16 cellular contexts compared by ENCODE assay signal in the genomic region with DNA sequence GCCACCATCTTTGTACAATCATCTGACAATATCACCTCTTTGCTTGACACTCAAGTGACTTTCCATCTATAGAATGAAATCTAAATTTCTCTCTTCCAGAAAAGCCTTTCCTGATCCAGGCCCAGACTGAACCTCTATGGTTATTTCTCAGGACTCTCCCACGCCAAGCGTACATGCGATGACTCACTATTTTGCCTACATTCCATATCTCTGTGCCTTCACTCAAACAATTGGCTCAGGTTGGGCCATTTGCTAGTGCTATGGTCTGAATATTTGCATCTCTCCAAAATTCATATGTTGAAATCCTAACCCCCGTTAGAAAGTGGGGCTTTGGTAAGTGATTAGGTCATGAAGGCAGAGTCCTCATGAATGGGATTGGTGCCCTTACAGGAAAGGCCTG. TPM values are rescaled to one million over a fixed set of nuclear protein-coding genes. Genes with fewer than 3 reads are reported as not detected.
DNase-seq lines count a peak whose midpoint lies in the region; ATAC-seq and TF ChIP-seq lines count a peak whose summit lies in the region.
"Had no signal": no experiment of that assay in that cellular context is flagged by ENCODE, and none has a peak within 500 bp of the region (broad histone marks: within the 10 kb centered on the region; RNA-seq: fewer than 3 reads in every experiment).

No MANE protein-coding gene starts in this region.

- DNase-seq in HCT116 (ENCODE audit: low read depth, low spot score) (no peak), amniotic epithelial cell (ENCODE audit: low read depth) (peak; percentile 80), epithelial cell of esophagus (ENCODE audit: low read depth) (peak; percentile 81), trophoblast cell (peak; percentile 71 to 84), NCI-H524 treated with DMSO at 0.1 percent for 48 hours (lab: John Stamatoyannopoulos, UW) (no peak), vagina (ENCODE audit: extremely low spot score in 2 of 2) (no peak), mesendoderm (no peak)
- DNase-seq: CD4-positive, CD25-positive, alpha-beta regulatory T cell; NCI-H1436; NCI-H2081 treated with DMSO at 0.1 percent for 48 hours; NCI-H510A treated with DMSO at 0.1 percent for 48 hours had no signal

- H3K36me3 ChIP-seq in HCT116 (ENCODE audit: control insufficient read depth in 1 of 2, insufficient read depth in 2 of 2, low read length in 2 of 2) = peaks cover 66 to 67% of the 10 kb centered on the region in 2 experiments
- peaks cover 4 to 11% of the 10 kb centered on the region in 2 experiments for H3K36me3 ChIP-seq in trophoblast cell (ENCODE audit: control insufficient read depth in 1 of 2, insufficient read depth in 2 of 2, low read length in 2 of 2)
- peaks cover 0 to 14% of the 10 kb centered on the region in 2 donors for H3K36me3 ChIP-seq in vagina
- peaks cover 3% of the 10 kb centered on the region for H3K36me3 ChIP-seq in mesendoderm (ENCODE audit: control insufficient read depth, insufficient read depth, low read length)

- intact Hi-C loops in HCT116 (cut with micrococcal nuclease) (no loop called here), vagina (cut with DNase I) (no loop called here)

- H3K79me1 ChIP-seq in trophoblast cell (ENCODE audit: low read length) (no peaks in the 10 kb centered on the region), mesendoderm (ENCODE audit: low read length) (no peaks in the 10 kb centered on the region)

- H3K27ac ChIP-seq in HCT116 (ENCODE audit: low read depth, low read length) (no peak overlapping the region), trophoblast cell (ENCODE audit: low read depth, low read length) (peak overlapping the region; percentile 14), vagina (no peak overlapping the region), mesendoderm (ENCODE audit: low read depth, low read length) (no peak overlapping the region)
- H3K27ac ChIP-seq: SK-N-MC had no signal

- no peak for TF ChIP-seq RAD21 in HCT116 (IDR thresholded peaks at IDR 0.05; ENCODE audit: low read depth)

- H3K9me3 ChIP-seq in HCT116 (ENCODE audit: control insufficient read depth in 1 of 2, insufficient read depth in 1 of 2, low read depth in 1 of 2, low read length in 2 of 2) (no peaks in the 10 kb centered on the region), trophoblast cell (ENCODE audit: insufficient read depth, low read depth, low read length) (no peaks in the 10 kb centered on the region), vagina (no peaks in the 10 kb centered on the region)

- no peak overlapping the region for H2BK12ac ChIP-seq in trophoblast cell (ENCODE audit: low read length)

- H2BK5ac ChIP-seq in trophoblast cell (ENCODE audit: low read depth, low read length, poor library complexity) (no peak overlapping the region), mesendoderm (ENCODE audit: low read length) (no peak overlapping the region)

- H4K12ac ChIP-seq in trophoblast cell (ENCODE audit: low read depth, low read length) = no peak overlapping the region

- TF ChIP-seq CTCF in HCT116 (IDR thresholded peaks at IDR 0.05 in 2 of 3, conservative IDR thresholded peaks at IDR 0.05 in 1 of 3; ENCODE audit: borderline replicate concordance in 1 of 3, insufficient read depth in 1 of 3, low read depth in 2 of 3, low read length in 2 of 3) = no peak
- TF ChIP-seq CTCF in epithelial cell of esophagus (IDR thresholded peaks at IDR 0.05; ENCODE audit: insufficient read depth, low read depth, low read length, missing control alignments) = no peak
- TF ChIP-seq CTCF in vagina (IDR thresholded peaks at IDR 0.05) = no peak

- H4K91ac ChIP-seq in trophoblast cell (ENCODE audit: low read depth, low read length) = no peak overlapping the region

- no peaks in the 10 kb centered on the region for H3K4me1 ChIP-seq in HCT116 (ENCODE audit: control insufficient read depth in 1 of 2, insufficient read depth in 2 of 2, low read length in 2 of 2)
- H3K4me1 ChIP-seq in trophoblast cell (ENCODE audit: control insufficient read depth in 1 of 2, insufficient read depth in 2 of 2, low read length in 2 of 2) = peaks cover 2 to 6% of the 10 kb centered on the region in 2 experiments
- no peaks in the 10 kb centered on the region for H3K4me1 ChIP-seq in vagina
- no peaks in the 10 kb centered on the region for H3K4me1 ChIP-seq in mesendoderm (ENCODE audit: control insufficient read depth, low read depth, low read length)

- H3K9ac ChIP-seq in HCT116 (ENCODE audit: low read length) = no peak overlapping the region
- no peak overlapping the region for H3K9ac ChIP-seq in trophoblast cell (ENCODE audit: low read length)
- no peak overlapping the region for H3K9ac ChIP-seq in mesendoderm (ENCODE audit: low read length)

- no peak overlapping the region for H3K14ac ChIP-seq in trophoblast cell (ENCODE audit: low read length)

- H2BK15ac ChIP-seq in mesendoderm (replicated peaks; ENCODE audit: low read depth) = no peak overlapping the region

- WGBS in trophoblast cell (ENCODE audit: extremely low coverage, insufficient coverage, insufficient read length) = no CpG with 5 or more reads among the region's 4 CpGs
- WGBS in mesendoderm (ENCODE audit: extremely low coverage, insufficient coverage, low lambda C conversion rate) = no CpG with 5 or more reads among the region's 4 CpGs

- RAD21 ChIA-PET in HCT116 (lab: Charles Lee; ENCODE audit: low non-redundant PET in 1 of 2, low total read pairs in 2 of 2, uncharacterized antibody in 2 of 2, unreplicated experiment in 2 of 2) = no interaction called here

- no peak overlapping the region for H3K4ac ChIP-seq in trophoblast cell (ENCODE audit: low read depth, low read length)
- H3K4ac ChIP-seq in mesendoderm (ENCODE audit: low read depth, low read length) = no peak overlapping the region

- no peak for TF ChIP-seq POLR2A in HCT116 (IDR thresholded peaks at IDR 0.05; ENCODE audit: borderline replicate concordance, extremely low read depth, insufficient read depth, insufficient read length)
- no peak for TF ChIP-seq POLR2A in vagina (IDR thresholded peaks at IDR 0.05)

- BruUV-seq in HCT116 (replicated peaks; lab: Mats Ljungman, UMichigan) = no TSS peak

- H3K56ac ChIP-seq in mesendoderm (ENCODE audit: low read length) = no peak overlapping the region

- no peaks in the 10 kb centered on the region; the same call in 1 of the 2 replicates for H4K20me1 ChIP-seq in HCT116 (ENCODE audit: insufficient read depth)

- H3K4me2 ChIP-seq in HCT116 (ENCODE audit: low read length) (no peak overlapping the region), trophoblast cell (ENCODE audit: low read length) (no peak overlapping the region), mesendoderm (ENCODE audit: low read length) (no peak overlapping the region)
- H3K4me2 ChIP-seq: GM23338 had no signal

- no peak overlapping the region for H2BK120ac ChIP-seq in trophoblast cell (ENCODE audit: insufficient read depth, low read length, poor library complexity)
- no peak overlapping the region for H2BK120ac ChIP-seq in mesendoderm (ENCODE audit: low read depth, low read length)

- H3K4me3 ChIP-seq in HCT116 (replicated peaks in 1 of 2; ENCODE audit: low read depth in 1 of 2, low read length in 2 of 2) (no peak overlapping the region), epithelial cell of esophagus (ENCODE audit: low read length) (no peak overlapping the region), trophoblast cell (ENCODE audit: low read depth, low read length) (no peak overlapping the region), vagina (no peak overlapping the region), mesendoderm (ENCODE audit: low read length) (no peak overlapping the region)
- H3K4me3 ChIP-seq: GM23338, K562, SK-N-MC had no signal

- H3K79me2 ChIP-seq in HCT116 (ENCODE audit: insufficient read depth, low read length) (peaks cover 43% of the 10 kb centered on the region), trophoblast cell (ENCODE audit: control insufficient read depth, insufficient read depth, low read length, poor library complexity) (no peaks in the 10 kb centered on the region), mesendoderm (ENCODE audit: control insufficient read depth, insufficient read depth, low read length) (no peaks in the 10 kb centered on the region)

- H2AFZ ChIP-seq in HCT116 (ENCODE audit: low read depth, low read length, poor library complexity, severe bottlenecking) (no peak overlapping the region), trophoblast cell (ENCODE audit: insufficient read depth, low read length, poor library complexity) (no peak overlapping the region)
- H2AFZ ChIP-seq: GM23338 had no signal

- H3K9me2 ChIP-seq in HCT116 (ENCODE audit: insufficient read depth) = no peaks in the 10 kb centered on the region

- H3K23ac ChIP-seq in trophoblast cell (ENCODE audit: low read length) = no peak overlapping the region
- no peak overlapping the region for H3K23ac ChIP-seq in mesendoderm (ENCODE audit: low read length)

- 0 out of 2 replicates have a peak, but pooled peaks have one; percentile 8 for ATAC-seq in HCT116
- ATAC-seq: GM23338, K562, Right ventricle myocardium inferior had no signal

- CTCF ChIA-PET in HCT116 (lab: Charles Lee) = no interaction called here

- H3K27me3 ChIP-seq in HCT116 (ENCODE audit: insufficient read depth, low read length) = no peaks in the 10 kb centered on the region
- no peaks in the 10 kb centered on the region for H3K27me3 ChIP-seq in trophoblast cell (ENCODE audit: insufficient read depth, low read length)
- H3K27me3 ChIP-seq in vagina = no peaks in the 10 kb centered on the region
- H3K27me3 ChIP-seq in mesendoderm (ENCODE audit: insufficient read depth, low read length, poor library complexity) = no peaks in the 10 kb centered on the region

- no peak overlapping the region for H4K5ac ChIP-seq in mesendoderm (ENCODE audit: low read length)

- POLR2A ChIA-PET in HCT116 (lab: Charles Lee) = interaction anchor here (1.0 kb wide), 1 partner anchor 8 kb away, joined by 3 read pairs; no protein-coding TSS in a partner anchor

- H3K18ac ChIP-seq in trophoblast cell (ENCODE audit: low read length) (no peak overlapping the region), mesendoderm (ENCODE audit: low read length) (no peak overlapping the region)

- H2AK5ac ChIP-seq in trophoblast cell (ENCODE audit: low read length) (no peak overlapping the region), mesendoderm (ENCODE audit: low read length) (no peak overlapping the region)

- H4K8ac ChIP-seq in trophoblast cell (ENCODE audit: low read depth, low read length) (no peak overlapping the region), mesendoderm (ENCODE audit: low read depth, low read length) (no peak overlapping the region)

TF ChIP-seq in HCT116, 20 proteins besides CTCF, POLR2A, EP300 and RAD21 (continues in another document):
- TF ChIP-seq JUND (IDR thresholded peaks at IDR 0.05) = no peak
- TF ChIP-seq, protein P1, sequence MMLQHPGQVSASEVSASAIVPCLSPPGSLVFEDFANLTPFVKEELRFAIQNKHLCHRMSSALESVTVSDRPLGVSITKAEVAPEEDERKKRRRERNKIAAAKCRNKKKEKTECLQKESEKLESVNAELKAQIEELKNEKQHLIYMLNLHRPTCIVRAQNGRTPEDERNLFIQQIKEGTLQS (IDR thresholded peaks at IDR 0.05) = no peak
- no peak for TF ChIP-seq POLR2AphosphoS5 (IDR thresholded peaks at IDR 0.05; ENCODE audit: low read depth, low read length)
- no peak for TF ChIP-seq FOSL1 (IDR thresholded peaks at IDR 0.05; ENCODE audit: low read depth)

RNA-seq across cellular contexts. Expression of a gene that starts 43.9 kb away (rescaled TPM):
- 10.6 TPM for total RNA-seq in HCT116 (2021; ENCODE audit: unreplicated experiment)
- 2.1 and 3.6 TPM in 2 replicates for polyA plus RNA-seq in HCT116 (2012)
- polyA plus RNA-seq in trophoblast cell (2013) = 8.0 and 8.2 TPM in 2 replicates
- total RNA-seq in vagina = 1.7 TPM
- 2.7 TPM for polyA plus RNA-seq in mesendoderm (2013, experiment 1 of 2)
- polyA plus RNA-seq in mesendoderm (2013, experiment 2 of 2) = 2.6 TPM
- total RNA-seq: B cell, K562 had no signal

Comparison
In these comparisons a context has a peak if more than half of its experiments do, and no peak if none do; other contexts are left out.
1. DNase-seq: peak in amniotic epithelial cell (single experiment), epithelial cell of esophagus (single experiment) and trophoblast cell (2 of 2); none in HCT116 (single experiment), NCI-H524 treated with DMSO at 0.1 percent for 48 hours (single experiment), vagina (0 of 2) and mesendoderm (single experiment).